19 cellular contexts compared by ENCODE assay signal in genomic region chr10:77546048-77546447, GRCh38.
DNase-seq lines count a peak whose midpoint lies in the region; ATAC-seq and TF ChIP-seq lines count a peak whose summit lies in the region.
"Had no signal": no experiment of that assay in that cellular context is flagged by ENCODE, and none has a peak within 500 bp of the region (broad histone marks: within the 10 kb centered on the region; RNA-seq: fewer than 3 reads in every experiment).

No MANE protein-coding gene starts in this region.

- peak; percentile 14 for DNase-seq in cerebellar cortex (ENCODE audit: low spot score)
- DNase-seq in nephron progenitor cell, result no peak
- peak; percentile 60 for DNase-seq in superior temporal gyrus (ENCODE audit: extremely low spot score)
- no peak for DNase-seq in RWPE1 (ENCODE audit: low spot score)
- DNase-seq in stimulated activated CD4-positive, alpha-beta T cell treated with anti-CD3 and anti-CD28 coated beads, Interleukin-4, amount 100 ng/mL, for 24 hours, result no peak
- DNase-seq: Caco-2; CD4-positive, alpha-beta T cell; GOT3; MM.1S; NCI-H1092 treated with DMSO at 0.1 percent for 48 hours; NCI-H2081 treated with DMSO at 0.1 percent for 48 hours; NCI-H510A; NCI-H774; SIG-M5 had no signal

- no peaks in the 10 kb centered on the region for H3K36me3 Mint-ChIP-seq in nephron progenitor cell (ENCODE audit: low read depth)

- H3K4me1 ChIP-seq in HEK293 (ENCODE audit: control insufficient read depth, insufficient read depth, low read length), result no peaks in the 10 kb centered on the region
- H3K4me1 ChIP-seq: A549, Caco-2 had no signal

- peaks cover 8% of the 10 kb centered on the region for H3K27me3 Mint-ChIP-seq in nephron progenitor cell (ENCODE audit: low read depth, poor library complexity)

- no peaks in the 10 kb centered on the region; the same call in 1 of the 2 replicates for H3K9me3 ChIP-seq in HEK293 (ENCODE audit: control insufficient read depth, insufficient read depth, low read depth, low read length)

- H3K27ac Mint-ChIP-seq in nephron progenitor cell, result peak overlapping the region; percentile 92
- H3K27ac Mint-ChIP-seq: CD4-positive, alpha-beta T cell had no signal

- peaks cover 13% of the 10 kb centered on the region for H3K4me1 Mint-ChIP-seq in nephron progenitor cell

- TF ChIP-seq CTCF in HEK293 (tag by site-specific recombination; IDR thresholded peaks at IDR 0.05), result no peak
- no peak for TF ChIP-seq CTCF in nephron progenitor cell (IDR thresholded peaks at IDR 0.05)
- no peak for TF ChIP-seq CTCF in RWPE1 (conservative IDR thresholded peaks at IDR 0.05; ENCODE audit: low read depth)

- H3K27ac ChIP-seq in HEK293 (ENCODE audit: extremely low read depth, low read depth, low read length), result no peak overlapping the region
- no peak overlapping the region for H3K27ac ChIP-seq in RWPE1
- H3K27ac ChIP-seq: A549 had no signal

- peaks cover 24% of the 10 kb centered on the region for H3K9me3 Mint-ChIP-seq in nephron progenitor cell

- no peaks in the 10 kb centered on the region for H3K36me3 ChIP-seq in HEK293 (ENCODE audit: control insufficient read depth in 2 of 2, insufficient read depth in 1 of 2, low read length in 2 of 2)

- CTCF ChIA-PET in HEK293 (lab: Yijun Ruan, JAX) (interaction anchor here (1.1 kb wide), 1 partner anchor 381 kb away, joined by 3 read pairs; no protein-coding TSS in a partner anchor), RWPE1 (lab: Yijun Ruan, JAX) (no interaction called here)

- no peak overlapping the region for H3K4me3 Mint-ChIP-seq in nephron progenitor cell
- H3K4me3 Mint-ChIP-seq: CD4-positive, alpha-beta T cell had no signal

- ATAC-seq in GM21717 (IDR thresholded peaks at IDR 0.05; ENCODE audit: unreplicated experiment) (no peak), HG03196 (IDR thresholded peaks at IDR 0.05; ENCODE audit: unreplicated experiment) (no peak)
- ATAC-seq: A549, GM12878 had no signal

- POLR2A ChIA-PET in HEK293 (lab: Yijun Ruan, JAX) (no interaction called here), RWPE1 (lab: Yijun Ruan, JAX; ENCODE audit: low non-redundant PET) (no interaction called here)

- no peak overlapping the region for H3K4me3 ChIP-seq in HEK293 (ENCODE audit: low read depth, low read length)
- H3K4me3 ChIP-seq: A549, GM12878 had no signal

TF ChIP-seq in HEK293, 187 proteins besides CTCF, POLR2A, EP300 and RAD21:
- TF ChIP-seq ZNF433 (tag by site-specific recombination; IDR thresholded peaks at IDR 0.05; ENCODE audit: low read depth) (no peak), ZSCAN4 (tag by site-specific recombination; IDR thresholded peaks at IDR 0.05) (no peak), ZNF148 (tag by site-specific recombination; IDR thresholded peaks at IDR 0.05; ENCODE audit: borderline replicate concordance) (no peak), ZNF16 (tag by site-specific recombination; IDR thresholded peaks at IDR 0.05; ENCODE audit: low read depth) (no peak), ZNF544 (tag by site-specific recombination; IDR thresholded peaks at IDR 0.05) (no peak), ZIC2 (tag by site-specific recombination; IDR thresholded peaks at IDR 0.05) (peak; percentile 67), ZNF423 (tag by site-specific recombination; IDR thresholded peaks at IDR 0.05) (no peak), ZNF398 (tag by site-specific recombination; IDR thresholded peaks at IDR 0.05) (no peak)
TF ChIP-seq in HEK293: peak in this region for 1.

Comparison
In these comparisons a context has a peak if more than half of its experiments do, and no peak if none do; other contexts are left out.
1. DNase-seq: peak in cerebellar cortex (single experiment) and superior temporal gyrus (single experiment); none in nephron progenitor cell (single experiment), RWPE1 (single experiment) and stimulated activated CD4-positive, alpha-beta T cell treated with anti-CD3 and anti-CD28 coated beads, Interleukin-4, amount 100 ng/mL, for 24 hours (single experiment).